Comparison of ENCODE assay signal across 15 cellular contexts in the genomic region with DNA sequence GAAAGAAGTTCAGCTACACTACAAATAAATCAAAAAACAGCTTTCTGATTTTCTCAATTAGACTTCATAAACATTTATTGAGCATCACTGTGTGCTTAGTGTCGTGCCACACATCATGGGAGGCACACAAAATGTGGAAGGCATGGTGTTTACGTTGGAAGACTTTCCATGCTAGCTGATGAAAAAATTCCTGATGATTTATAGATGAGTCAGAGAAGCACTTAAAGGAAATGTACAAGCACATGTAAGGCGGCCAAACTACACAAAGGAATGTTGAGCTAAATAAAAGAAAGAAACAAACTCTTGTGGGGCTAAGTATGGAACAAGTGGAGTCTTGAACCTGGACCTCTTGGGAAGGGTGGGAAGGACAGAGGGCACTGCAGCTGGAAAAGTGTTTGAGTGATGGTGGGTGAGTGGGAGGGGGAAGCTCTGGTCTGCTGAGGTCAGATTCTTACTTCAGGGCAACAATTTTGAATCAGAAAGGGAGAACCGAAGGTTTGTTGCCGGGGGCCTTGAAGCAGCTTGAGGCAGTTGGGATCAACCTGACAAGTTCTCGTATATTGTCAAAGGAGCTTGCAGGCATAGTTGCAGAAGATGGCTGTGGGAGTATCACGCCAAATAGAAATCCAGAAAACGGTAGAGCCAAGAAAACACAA.
DNase-seq lines count a peak whose midpoint lies in the region; ATAC-seq, FAIRE-seq and TF ChIP-seq lines count a peak whose summit lies in the region.
"Had no signal": no experiment of that assay in that cellular context is flagged by ENCODE, and none has a peak within 500 bp of the region (broad histone marks: within the 10 kb centered on the region; RNA-seq: fewer than 3 reads in every experiment).

No MANE protein-coding gene starts in this region.

- intact Hi-C loops in PC-9 (cut with micrococcal nuclease; ENCODE audit: unreplicated experiment) (loop anchor here (1.0 kb wide), 1 partner anchor 56 kb away; no protein-coding TSS in a partner anchor), endothelial cell of umbilical vein (cut with micrococcal nuclease) (no loop called here)

- peak; percentile 88 for DNase-seq in EL
- DNase-seq in PC-9 = peak in 1 of 2 experiments; percentile 70
- DNase-seq in endothelial cell of umbilical vein (ENCODE audit: low read depth, low spot score) = peak; percentile 88
- no peak for DNase-seq in neural progenitor cell (ENCODE audit: low spot score)
- DNase-seq in immature natural killer cell = no peak
- DNase-seq in HUDEP-2 (lab: John Stamatoyannopoulos, UW; ENCODE audit: unreplicated experiment in 76 of 76) = no peak
- DNase-seq: CD8-positive, alpha-beta T cell; heart left ventricle; NCI-H2081 had no signal

- H4K20me1 ChIP-seq in PC-9 (ENCODE audit: insufficient read depth) = no peaks in the 10 kb centered on the region
- no peaks in the 10 kb centered on the region for H4K20me1 ChIP-seq in endothelial cell of umbilical vein (replicated peaks; ENCODE audit: control insufficient read depth, extremely low read depth, insufficient read depth, low read length)
- H4K20me1 ChIP-seq in neural progenitor cell (ENCODE audit: low read depth) = no peaks in the 10 kb centered on the region

- H3K4me3 ChIP-seq in PC-9 = no peak overlapping the region
- no peak overlapping the region for H3K4me3 ChIP-seq in endothelial cell of umbilical vein (replicated peaks in 1 of 3; ENCODE audit: insufficient read depth in 1 of 3, low read depth in 1 of 3, low read length in 3 of 3)
- H3K4me3 ChIP-seq in neural progenitor cell = no peak overlapping the region
- H3K4me3 ChIP-seq: GM12878, heart left ventricle, right atrium auricular region had no signal

- no peaks in the 10 kb centered on the region for H3K9me1 ChIP-seq in endothelial cell of umbilical vein (replicated peaks; ENCODE audit: control insufficient read depth, extremely low read depth, insufficient read depth, low read length)

- H3F3A ChIP-seq in PC-9 (ENCODE audit: insufficient read depth, low read depth) (no peaks in the 10 kb centered on the region), neural progenitor cell (ENCODE audit: low read depth) (no peaks in the 10 kb centered on the region)

- H3K9me3 ChIP-seq in PC-9 (ENCODE audit: insufficient read depth, low read depth) (no peaks in the 10 kb centered on the region), endothelial cell of umbilical vein (replicated peaks; ENCODE audit: control insufficient read depth, insufficient read depth, low read length) (no peaks in the 10 kb centered on the region), neural progenitor cell (ENCODE audit: low read depth) (no peaks in the 10 kb centered on the region)

- H3K4me2 ChIP-seq in PC-9 (0 out of 2 replicates have a peak overlapping the region, but pooled peaks have one; percentile 31), endothelial cell of umbilical vein (ENCODE audit: insufficient read depth, low read length) (peak overlapping the region; percentile 20), neural progenitor cell (no peak overlapping the region)

- H3K36me3 ChIP-seq in PC-9 (ENCODE audit: low read depth) = no peaks in the 10 kb centered on the region
- H3K36me3 ChIP-seq in endothelial cell of umbilical vein (ENCODE audit: control insufficient read depth in 2 of 2, extremely low read depth in 1 of 2, insufficient read depth in 2 of 2, low read length in 2 of 2) = no peaks in the 10 kb centered on the region
- no peaks in the 10 kb centered on the region for H3K36me3 ChIP-seq in neural progenitor cell
- H3K36me3 ChIP-seq: heart left ventricle, right atrium auricular region had no signal

- CTCF ChIA-PET in PC-9 (lab: Charles Lee) (interaction anchor here (0.6 kb wide), 1 partner anchor 109 kb away, joined by 8 read pairs; no protein-coding TSS in a partner anchor), endothelial cell of umbilical vein (lab: Charles Lee) (interaction anchor here (0.7 to 1.5 kb wide), 4 partner anchors 9 to 346 kb away, joined by 3 to 10 read pairs (median 3); no protein-coding TSS in a partner anchor)

- no TSS peak for BruUV-seq in PC-9 (replicated peaks; lab: Mats Ljungman, UMichigan)
- no TSS peak for BruUV-seq in endothelial cell of umbilical vein (replicated peaks; lab: Mats Ljungman, UMichigan)

- no peak for TF ChIP-seq POLR2A in endothelial cell of umbilical vein (IDR thresholded peaks at IDR 0.05; ENCODE audit: low read depth, low read length)

- H3K79me2 ChIP-seq in PC-9 (ENCODE audit: low read depth) (no peaks in the 10 kb centered on the region), endothelial cell of umbilical vein (ENCODE audit: control insufficient read depth, insufficient read depth, low read length) (no peaks in the 10 kb centered on the region), neural progenitor cell (ENCODE audit: low read depth) (no peaks in the 10 kb centered on the region)

- H3K4me1 Mint-ChIP-seq in neural progenitor cell (peaks cover 49% of the 10 kb centered on the region), immature natural killer cell (no peaks in the 10 kb centered on the region)

- no peaks in the 10 kb centered on the region for H3K9me2 ChIP-seq in PC-9 (ENCODE audit: insufficient read depth)

- H3K27ac ChIP-seq in PC-9 (peak overlapping the region; percentile 60), endothelial cell of umbilical vein (ENCODE audit: insufficient read depth, low read depth, low read length) (peak overlapping the region; percentile 55), neural progenitor cell (no peak overlapping the region)
- H3K27ac ChIP-seq: heart left ventricle, right atrium auricular region, VCaP had no signal

- peak; percentile 72 for FAIRE-seq in endothelial cell of umbilical vein (lab: Jason Lieb, UNC)
- FAIRE-seq: colon, GM12878 had no signal

- H3K4me1 ChIP-seq in PC-9 (replicated peaks; ENCODE audit: insufficient read depth) (peaks cover 12% of the 10 kb centered on the region), endothelial cell of umbilical vein (ENCODE audit: control insufficient read depth, extremely low read depth, insufficient read depth, low read length) (peaks cover 7% of the 10 kb centered on the region), neural progenitor cell (peaks cover 11% of the 10 kb centered on the region)
- H3K4me1 ChIP-seq: heart left ventricle, right atrium auricular region had no signal

- H3K27ac Mint-ChIP-seq in neural progenitor cell = peak overlapping the region; percentile 73
- H3K27ac Mint-ChIP-seq in immature natural killer cell = no peak overlapping the region
- H3K27ac Mint-ChIP-seq: CD8-positive, alpha-beta T cell had no signal

- H3K36me3 Mint-ChIP-seq in neural progenitor cell (peaks cover 4% of the 10 kb centered on the region), immature natural killer cell (no peaks in the 10 kb centered on the region)
- H3K36me3 Mint-ChIP-seq: CD8-positive, alpha-beta T cell had no signal

- H3K9me3 Mint-ChIP-seq in neural progenitor cell (peaks cover 5% of the 10 kb centered on the region), immature natural killer cell (no peaks in the 10 kb centered on the region)
- H3K9me3 Mint-ChIP-seq: CD8-positive, alpha-beta T cell had no signal

- no peak for TF ChIP-seq CTCF in PC-9 (conservative IDR thresholded peaks at IDR 0.05)
- no peak for TF ChIP-seq CTCF in endothelial cell of umbilical vein (IDR thresholded peaks at IDR 0.05; ENCODE audit: extremely low read depth in 1 of 2, insufficient read depth in 1 of 2, low read depth in 1 of 2, low read length in 2 of 2)
- TF ChIP-seq CTCF in neural progenitor cell (IDR thresholded peaks at IDR 0.05) = no peak

- H3K4me3 Mint-ChIP-seq in neural progenitor cell (no peak overlapping the region), immature natural killer cell (no peak overlapping the region)
- H3K4me3 Mint-ChIP-seq: CD8-positive, alpha-beta T cell had no signal

- H2AFZ ChIP-seq in PC-9 (peak overlapping the region; percentile 58), endothelial cell of umbilical vein (ENCODE audit: low read depth, low read length) (peak overlapping the region; percentile 77), neural progenitor cell (replicated peaks) (no peak overlapping the region)

- no peak for ATAC-seq in HG03175 (IDR thresholded peaks at IDR 0.05; ENCODE audit: unreplicated experiment)
- no peak for ATAC-seq in HG02642 (IDR thresholded peaks at IDR 0.05; ENCODE audit: poor library complexity, unreplicated experiment)
- ATAC-seq: CD8-positive, alpha-beta T cell; GM12878; heart left ventricle had no signal

- dilution Hi-C loops in endothelial cell of umbilical vein (cut with MboI; ENCODE audit: extremely low pct_ligation_motif_present, low sequenced_read_pairs) = no loop called here

- H3K9ac ChIP-seq in endothelial cell of umbilical vein (replicated peaks; ENCODE audit: extremely low read depth, insufficient read depth, low read length) (no peak overlapping the region), neural progenitor cell (no peak overlapping the region)

- peaks cover 2% of the 10 kb centered on the region for H3K27me3 Mint-ChIP-seq in neural progenitor cell (ENCODE audit: insufficient read depth, low read depth)
- no peaks in the 10 kb centered on the region for H3K27me3 Mint-ChIP-seq in immature natural killer cell (ENCODE audit: low read depth in 3 of 3)

- POLR2A ChIA-PET in PC-9 (lab: Charles Lee; ENCODE audit: unreplicated experiment) = interaction anchor here (0.6 to 0.7 kb wide), 2 partner anchors 14 to 243 kb away, joined by 3 to 19 read pairs; no protein-coding TSS in a partner anchor
- POLR2A ChIA-PET in endothelial cell of umbilical vein (lab: Charles Lee) = no interaction called here

- H3K27me3 ChIP-seq in PC-9 (ENCODE audit: insufficient read depth, low read depth) = no peaks in the 10 kb centered on the region
- H3K27me3 ChIP-seq in endothelial cell of umbilical vein (ENCODE audit: control insufficient read depth in 2 of 2, insufficient read depth in 2 of 2, low read length in 2 of 2) = peaks cover 2% of the 10 kb centered on the region in 2 experiments
- no peaks in the 10 kb centered on the region for H3K27me3 ChIP-seq in neural progenitor cell
- H3K27me3 ChIP-seq: right atrium auricular region had no signal

TF ChIP-seq in endothelial cell of umbilical vein, 7 proteins besides CTCF, POLR2A, EP300 and RAD21:
- TF ChIP-seq FOS (IDR thresholded peaks at IDR 0.05; ENCODE audit: borderline replicate concordance, insufficient read depth, low read length) (peak; percentile 83), EZH2 (IDR thresholded peaks at IDR 0.05; ENCODE audit: borderline replicate concordance, low read depth, low read length, severe bottlenecking) (no peak), POLR2AphosphoS5 (IDR thresholded peaks at IDR 0.05; ENCODE audit: insufficient read depth, low read depth, low read length) (no peak), MYC (IDR thresholded peaks at IDR 0.05; ENCODE audit: low read depth, low read length) (no peak), JUN (IDR thresholded peaks at IDR 0.05; ENCODE audit: borderline replicate concordance, insufficient read depth, insufficient read length, low read depth) (peak; percentile 56), GATA2 (IDR thresholded peaks at IDR 0.05; ENCODE audit: insufficient read depth, insufficient read length, low read depth, low read length) (no peak)
- TF ChIP-seq, protein P1, sequence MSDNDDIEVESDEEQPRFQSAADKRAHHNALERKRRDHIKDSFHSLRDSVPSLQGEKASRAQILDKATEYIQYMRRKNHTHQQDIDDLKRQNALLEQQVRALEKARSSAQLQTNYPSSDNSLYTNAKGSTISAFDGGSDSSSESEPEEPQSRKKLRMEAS (IDR thresholded peaks at IDR 0.05; ENCODE audit: insufficient read depth, insufficient read length) = no peak

Comparison
In these comparisons a context has a peak if more than half of its experiments do, and no peak if none do; other contexts are left out.
1. DNase-seq: peak in EL (single experiment) and endothelial cell of umbilical vein (single experiment); none in neural progenitor cell (single experiment), immature natural killer cell (0 of 3) and HUDEP-2 (0 of 76).